ENCODE assay signal across 19 cellular contexts in the genomic region with DNA sequence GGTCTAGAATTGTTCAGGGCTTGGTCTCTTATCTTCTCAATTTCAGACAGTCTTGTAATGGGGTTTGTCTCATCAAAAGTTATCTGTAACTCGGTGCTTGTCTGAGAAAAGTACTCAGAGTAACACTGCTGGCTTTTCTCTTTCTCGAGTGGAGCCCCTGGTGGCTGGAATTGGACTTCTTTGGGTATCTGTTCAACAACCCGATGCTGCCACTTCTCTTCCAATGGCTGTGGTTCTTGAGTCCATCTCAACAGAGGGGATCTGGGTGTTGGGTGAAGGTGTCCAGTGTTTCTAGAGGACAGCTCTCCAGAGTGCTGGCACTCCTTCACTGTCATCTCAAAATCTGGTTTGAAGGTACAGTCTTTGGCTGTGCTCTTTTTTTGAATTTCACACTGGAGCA. TPM values are rescaled to one million over a fixed set of nuclear protein-coding genes. Genes with fewer than 3 reads are reported as not detected.
A peak's percentile ranks its signal among the peaks of the same experiment; 100 is the strongest.
DNase-seq lines count a peak whose midpoint lies in the region; ATAC-seq and TF ChIP-seq lines count a peak whose summit lies in the region.
"Had no signal": no experiment of that assay in that cellular context is flagged by ENCODE, and none has a peak within 500 bp of the region (broad histone marks: within the 10 kb centered on the region; RNA-seq: fewer than 3 reads in every experiment).

No MANE protein-coding gene starts in this region.

- no peaks in the 10 kb centered on the region for H3K9me3 Mint-ChIP-seq in HFFc6
- no peaks in the 10 kb centered on the region for H3K9me3 Mint-ChIP-seq in stimulated activated memory B cell treated with anti-CD40 and anti-IgM and Interleukin-4, amounts not matched to agents 10 μg/mL and 1 μg/mL and 100 μg/mL, for 72 hours
- H3K9me3 Mint-ChIP-seq: activated naive CD4-positive, alpha-beta T cell treated with anti-CD3 and anti-CD28 coated beads for 36 hours; central memory CD8-positive, alpha-beta T cell; nephron progenitor cell; stimulated activated naive B cell treated with anti-CD40 and anti-IgM and Interleukin-4, amounts not matched to agents 10 μg/mL and 1 μg/mL and 100 μg/mL, for 72 hours had no signal

- intact Hi-C loops in transverse colon (cut with DNase I; ENCODE audit: low total_unique reads): no loop called here

- no peaks in the 10 kb centered on the region for H3K9me3 ChIP-seq in transverse colon
- H3K9me3 ChIP-seq: BLaER1 treated with 17β-estradiol and CSF1 and Interleukin-3, amounts not matched to agents 10 nM and 100 nM; right lobe of liver; vagina had no signal

- H3K4me3 ChIP-seq in BJ (ENCODE audit: low read depth, low read length): no peak overlapping the region
- no peak overlapping the region for H3K4me3 ChIP-seq in astrocyte of the spinal cord (ENCODE audit: low read depth, low read length)
- H3K4me3 ChIP-seq in transverse colon: no peak overlapping the region
- H3K4me3 ChIP-seq: BLaER1 treated with 17β-estradiol and CSF1 and Interleukin-3, amounts not matched to agents 10 nM and 100 nM; right lobe of liver; vagina had no signal

- no peak overlapping the region; the same call in 1 of the 2 replicates for H3K27ac Mint-ChIP-seq in HFFc6
- H3K27ac Mint-ChIP-seq in stimulated activated memory B cell treated with anti-CD40 and anti-IgM and Interleukin-4, amounts not matched to agents 10 μg/mL and 1 μg/mL and 100 μg/mL, for 72 hours: no peak overlapping the region
- H3K27ac Mint-ChIP-seq: activated naive CD4-positive, alpha-beta T cell treated with anti-CD3 and anti-CD28 coated beads for 36 hours; nephron progenitor cell; stimulated activated naive B cell treated with anti-CD40 and anti-IgM and Interleukin-4, amounts not matched to agents 10 μg/mL and 1 μg/mL and 100 μg/mL, for 72 hours had no signal

- in situ Hi-C loops in astrocyte of the spinal cord (cut with HindIII; ENCODE audit: low sequenced_read_pairs) (no loop called here), transverse colon (cut with MboI; ENCODE audit: low pct_ligation_motif_present in 1 of 4, low pct_unique_long_range_greater_than_20kb in 1 of 4, low sequenced_read_pairs in 3 of 4) (no loop called here)

- H3K36me3 Mint-ChIP-seq in HFFc6 (ENCODE audit: low read depth): peaks cover 32% of the 10 kb centered on the region
- no peaks in the 10 kb centered on the region for H3K36me3 Mint-ChIP-seq in stimulated activated memory B cell treated with anti-CD40 and anti-IgM and Interleukin-4, amounts not matched to agents 10 μg/mL and 1 μg/mL and 100 μg/mL, for 72 hours
- H3K36me3 Mint-ChIP-seq: stimulated activated naive B cell treated with anti-CD40 and anti-IgM and Interleukin-4, amounts not matched to agents 10 μg/mL and 1 μg/mL and 100 μg/mL, for 72 hours had no signal

- POLR2A ChIA-PET in BJ (lab: Charles Lee): no interaction called here
- POLR2A ChIA-PET in GM10248 (lab: Yijun Ruan, JAX): interaction anchor here (0.6 kb wide), 1 partner anchor 29 kb away, joined by 4 read pairs; no protein-coding TSS in a partner anchor

- peaks cover 21% of the 10 kb centered on the region for H3K27me3 Mint-ChIP-seq in HFFc6 (ENCODE audit: insufficient read depth)
- no peaks in the 10 kb centered on the region for H3K27me3 Mint-ChIP-seq in stimulated activated memory B cell treated with anti-CD40 and anti-IgM and Interleukin-4, amounts not matched to agents 10 μg/mL and 1 μg/mL and 100 μg/mL, for 72 hours
- H3K27me3 Mint-ChIP-seq: central memory CD8-positive, alpha-beta T cell; stimulated activated naive B cell treated with anti-CD40 and anti-IgM and Interleukin-4, amounts not matched to agents 10 μg/mL and 1 μg/mL and 100 μg/mL, for 72 hours had no signal

- H3K27me3 ChIP-seq in BJ (ENCODE audit: control insufficient read depth, insufficient read depth, low read length) (no peaks in the 10 kb centered on the region), transverse colon (no peaks in the 10 kb centered on the region)
- H3K27me3 ChIP-seq: BLaER1 treated with 17β-estradiol and CSF1 and Interleukin-3, amounts not matched to agents 10 nM and 100 nM; right lobe of liver; vagina had no signal

- TF ChIP-seq POLR2A in transverse colon (IDR thresholded peaks at IDR 0.05): no peak

- DNase-seq in BJ (ENCODE audit: low read depth) (no peak), HFFc6 (no peak), astrocyte of the spinal cord (ENCODE audit: low read depth, low spot score) (no peak), iPS DF 4.7 (ENCODE audit: extremely low read depth, low spot score) (peak; percentile 14), GM10248 (ENCODE audit: extremely low spot score) (no peak), transverse colon (no peak)
- DNase-seq: activated naive CD4-positive, alpha-beta T cell treated with anti-CD3 and anti-CD28 coated beads for 36 hours; hypothalamus; nephron progenitor cell; right lobe of liver; stimulated activated CD4-positive, alpha-beta T cell treated with anti-CD3 and anti-CD28 coated beads, Interleukin-4, amount 100 ng/mL, for 24 hours; stimulated activated naive B cell treated with anti-CD40 and anti-IgM and Interleukin-4, amounts not matched to agents 10 μg/mL and 1 μg/mL and 100 μg/mL, for 72 hours; T-helper 9 cell had no signal

- TF ChIP-seq CTCF in BJ (IDR thresholded peaks at IDR 0.05; ENCODE audit: insufficient read depth, low read depth, low read length) (peak; percentile 22; the same call in 1 of the 2 replicates), HFFc6 (IDR thresholded peaks at IDR 0.05) (peak; percentile 65), astrocyte of the spinal cord (IDR thresholded peaks at IDR 0.05; ENCODE audit: low read depth, low read length) (peak; percentile 9), GM10248 (IDR thresholded peaks at IDR 0.05; ENCODE audit: control extremely low read depth, extremely low read depth, low read depth, missing control alignments) (no peak), transverse colon (IDR thresholded peaks at IDR 0.05) (no peak)

- CTCF ChIA-PET in BJ (lab: Yijun Ruan, JAX): interaction anchor here (1.0 to 3.0 kb wide), 2 partner anchors 23 to 234 kb away, joined by 3 to 14 read pairs; no protein-coding TSS in a partner anchor
- CTCF ChIA-PET in GM10248 (lab: Yijun Ruan, JAX): interaction anchor here (1.1 to 12.5 kb wide), 5 partner anchors 8 to 23 kb away, joined by 3 to 103 read pairs (median 5); no protein-coding TSS in a partner anchor

- TF ChIP-seq EP300 in transverse colon (IDR thresholded peaks at IDR 0.05; ENCODE audit: low read depth): no peak

- 86 to 90% methylated on average over 3 of the region's 3 CpGs for WGBS in transverse colon (ENCODE audit: low coverage in 1 of 2), 2 donors

- no peaks in the 10 kb centered on the region for H3K4me1 ChIP-seq in transverse colon
- H3K4me1 ChIP-seq: BLaER1 treated with 17β-estradiol and CSF1 and Interleukin-3, amounts not matched to agents 10 nM and 100 nM; right lobe of liver; vagina had no signal

- H3K4me1 Mint-ChIP-seq in HFFc6 (ENCODE audit: low read depth): no peaks in the 10 kb centered on the region
- H3K4me1 Mint-ChIP-seq in stimulated activated memory B cell treated with anti-CD40 and anti-IgM and Interleukin-4, amounts not matched to agents 10 μg/mL and 1 μg/mL and 100 μg/mL, for 72 hours: no peaks in the 10 kb centered on the region
- H3K4me1 Mint-ChIP-seq: central memory CD8-positive, alpha-beta T cell; nephron progenitor cell; stimulated activated naive B cell treated with anti-CD40 and anti-IgM and Interleukin-4, amounts not matched to agents 10 μg/mL and 1 μg/mL and 100 μg/mL, for 72 hours had no signal

- H3K36me3 ChIP-seq in BJ (ENCODE audit: control insufficient read depth, insufficient read depth, low read length): peaks cover 17% of the 10 kb centered on the region
- peaks cover 0 to 41% (median 12%) of the 10 kb centered on the region in 4 donors for H3K36me3 ChIP-seq in transverse colon

- H3K27ac ChIP-seq in transverse colon: no peak overlapping the region
- H3K27ac ChIP-seq: BLaER1 treated with 17β-estradiol and CSF1 and Interleukin-3, amounts not matched to agents 10 nM and 100 nM; epithelial cell of prostate; right lobe of liver; vagina had no signal

- no peak for ATAC-seq in stimulated activated memory B cell treated with anti-CD40 and anti-IgM and Interleukin-4, amounts not matched to agents 10 μg/mL and 1 μg/mL and 100 μg/mL, for 72 hours
- ATAC-seq in GM19023 (IDR thresholded peaks at IDR 0.05; ENCODE audit: unreplicated experiment): no peak
- ATAC-seq: stimulated activated naive B cell treated with anti-CD40 and anti-IgM and Interleukin-4, amounts not matched to agents 10 μg/mL and 1 μg/mL and 100 μg/mL, for 72 hours had no signal

- H3K4me3 Mint-ChIP-seq in HFFc6: no peak overlapping the region
- H3K4me3 Mint-ChIP-seq in stimulated activated memory B cell treated with anti-CD40 and anti-IgM and Interleukin-4, amounts not matched to agents 10 μg/mL and 1 μg/mL and 100 μg/mL, for 72 hours: no peak overlapping the region
- H3K4me3 Mint-ChIP-seq: activated naive CD4-positive, alpha-beta T cell treated with anti-CD3 and anti-CD28 coated beads for 36 hours; central memory CD8-positive, alpha-beta T cell; nephron progenitor cell; stimulated activated naive B cell treated with anti-CD40 and anti-IgM and Interleukin-4, amounts not matched to agents 10 μg/mL and 1 μg/mL and 100 μg/mL, for 72 hours had no signal

RNA-seq across cellular contexts. Expression of gene DST, which starts 24.6 kb away (rescaled TPM):
- polyA plus RNA-seq in BJ (2011; rRNA removed): 80.6 and 110 TPM in 2 replicates
- polyA minus RNA-seq in BJ (2011; rRNA and poly(A)+ RNA removed): 341 and 421 TPM in 2 replicates
- total RNA-seq in HFFc6 (2021; fragmentation: NEBNext Ultra II Directional; extraction: Animal tissue kit (Norgen Biotek cat#: 25700)): 100 to 1,000 TPM; 246 to 408 (median 279) TPM
- total RNA-seq in transverse colon: 100 to 1,000 TPM; 280 to 535 (median 428) TPM

Comparison
In these comparisons a context has a peak if more than half of its experiments do, and no peak if none do; other contexts are left out.
1. CTCF ChIP-seq: peak in BJ (single experiment), HFFc6 (single experiment) and astrocyte of the spinal cord (single experiment); none in GM10248 (single experiment) and transverse colon (0 of 5).